Comparison of ENCODE assay signal across 8 cellular contexts in genomic region chr11:94171693-94172440, GRCh38. TPM values are rescaled to one million over a fixed set of nuclear protein-coding genes. Genes with fewer than 3 reads are reported as not detected.
DNase-seq lines count a peak whose midpoint lies in the region; ATAC-seq and TF ChIP-seq lines count a peak whose summit lies in the region.

No MANE protein-coding gene starts in this region.

- peak; percentile 46 for TF ChIP-seq CTCF in Calu3 (IDR thresholded peaks at IDR 0.05; ENCODE audit: unreplicated experiment)

- no peaks in the 10 kb centered on the region for H3K4me1 Mint-ChIP-seq in Calu3 (ENCODE audit: low read depth, unreplicated experiment)
- peaks cover 1% of the 10 kb centered on the region for H3K4me1 Mint-ChIP-seq in activated CD4-positive, alpha-beta memory T cell treated with anti-CD3 and anti-CD28 coated beads, Interleukin-2, amount 10 ng/mL, durations not matched to agents 7 days and 5 days
- H3K4me1 Mint-ChIP-seq in CD4-positive, alpha-beta memory T cell = peaks cover 17 to 38% (median 33%) of the 10 kb centered on the region in 4 donors

- ATAC-seq in GM19452 (IDR thresholded peaks at IDR 0.05; ENCODE audit: unreplicated experiment) = peak; percentile 57

- no peaks in the 10 kb centered on the region for H3K9me3 Mint-ChIP-seq in Calu3 (ENCODE audit: low read depth, unreplicated experiment)
- H3K9me3 Mint-ChIP-seq in activated CD4-positive, alpha-beta memory T cell treated with anti-CD3 and anti-CD28 coated beads, Interleukin-2, amount 10 ng/mL, durations not matched to agents 7 days and 5 days = no peaks in the 10 kb centered on the region
- peaks cover 0 to 1% (median 0%) of the 10 kb centered on the region in 8 donors for H3K9me3 Mint-ChIP-seq in CD4-positive, alpha-beta memory T cell

- intact Hi-C loops in Calu3 (cut with micrococcal nuclease; ENCODE audit: unreplicated experiment) = no loop called here
- intact Hi-C loops in CD4-positive, alpha-beta memory T cell (cut with micrococcal nuclease) = no loop called here

- no peak overlapping the region for H3K4me3 Mint-ChIP-seq in Calu3 (ENCODE audit: low read depth, unreplicated experiment)
- H3K4me3 Mint-ChIP-seq in activated CD4-positive, alpha-beta memory T cell treated with anti-CD3 and anti-CD28 coated beads, Interleukin-2, amount 10 ng/mL, durations not matched to agents 7 days and 5 days = no peak overlapping the region
- peak overlapping the region in 1 of 8 donors; percentile 49 for H3K4me3 Mint-ChIP-seq in CD4-positive, alpha-beta memory T cell

- POLR2A ChIA-PET in activated CD4-positive, alpha-beta memory T cell treated with anti-CD3 and anti-CD28 coated beads, Interleukin-2, amount 10 ng/mL, durations not matched to agents 7 days and 5 days (lab: Charles Lee) = no interaction called here
- POLR2A ChIA-PET in CD4-positive, alpha-beta memory T cell (lab: Charles Lee; ENCODE audit: partially characterized antibody) = no interaction called here

- no peaks in the 10 kb centered on the region for H3K9me3 ChIP-seq in CD4-positive, alpha-beta memory T cell (ENCODE audit: control insufficient read depth in 1 of 2, low read length in 2 of 2)

- no peak overlapping the region for H3K27ac Mint-ChIP-seq in Calu3 (ENCODE audit: unreplicated experiment)
- no peak overlapping the region for H3K27ac Mint-ChIP-seq in activated CD4-positive, alpha-beta memory T cell treated with anti-CD3 and anti-CD28 coated beads, Interleukin-2, amount 10 ng/mL, durations not matched to agents 7 days and 5 days
- peak overlapping the region in 3 of 7 donors; percentile 19 to 73 (median 66) for H3K27ac Mint-ChIP-seq in CD4-positive, alpha-beta memory T cell

- H3K36me3 ChIP-seq in CD4-positive, alpha-beta memory T cell (ENCODE audit: insufficient read depth, low read length) = no peaks in the 10 kb centered on the region

- no TSS peak for BruUV-seq in Calu3 (replicated peaks; lab: Mats Ljungman, UMichigan)

- H3K27ac ChIP-seq in CD4-positive, alpha-beta memory T cell (ENCODE audit: low read depth, low read length) = no peak overlapping the region

- DNase-seq in Calu3 (peak; percentile 30), M059J (ENCODE audit: low read depth) (peak; percentile 56), germinal center (ENCODE audit: low spot score) (peak; percentile 50), cortex of kidney (lab: John Stamatoyannopoulos, UW) (no peak)
- peak; percentile 42 for DNase-seq in activated CD4-positive, alpha-beta memory T cell treated with anti-CD3 and anti-CD28 coated beads, Interleukin-2, amount 10 ng/mL, durations not matched to agents 7 days and 5 days
- peak; percentile 50 for DNase-seq in stimulated activated CD4-positive, alpha-beta T cell treated with anti-CD3 and anti-CD28 coated beads, Interleukin-15, amount 100 ng/mL, for 24 hours
- no peak for DNase-seq in CD4-positive, alpha-beta memory T cell

- H3K27me3 ChIP-seq in CD4-positive, alpha-beta memory T cell (ENCODE audit: insufficient read depth, low read length) = no peaks in the 10 kb centered on the region

- no peaks in the 10 kb centered on the region for H3K36me3 Mint-ChIP-seq in Calu3 (ENCODE audit: insufficient read depth, unreplicated experiment)
- H3K36me3 Mint-ChIP-seq in activated CD4-positive, alpha-beta memory T cell treated with anti-CD3 and anti-CD28 coated beads, Interleukin-2, amount 10 ng/mL, durations not matched to agents 7 days and 5 days (ENCODE audit: low read depth) = no peaks in the 10 kb centered on the region
- H3K36me3 Mint-ChIP-seq in CD4-positive, alpha-beta memory T cell = peaks cover 10 to 30% of the 10 kb centered on the region in 2 donors

- H3K4me3 ChIP-seq in CD4-positive, alpha-beta memory T cell (ENCODE audit: low read length in 2 of 2) = no peak overlapping the region

- no peaks in the 10 kb centered on the region for H3K27me3 Mint-ChIP-seq in Calu3 (ENCODE audit: unreplicated experiment)
- H3K27me3 Mint-ChIP-seq in activated CD4-positive, alpha-beta memory T cell treated with anti-CD3 and anti-CD28 coated beads, Interleukin-2, amount 10 ng/mL, durations not matched to agents 7 days and 5 days = no peaks in the 10 kb centered on the region
- no peaks in the 10 kb centered on the region for H3K27me3 Mint-ChIP-seq in CD4-positive, alpha-beta memory T cell

- no peaks in the 10 kb centered on the region for H3K4me1 ChIP-seq in CD4-positive, alpha-beta memory T cell (ENCODE audit: insufficient read depth, low read length)

- CTCF ChIA-PET in Calu3 (lab: Charles Lee) = no interaction called here
- CTCF ChIA-PET in activated CD4-positive, alpha-beta memory T cell treated with anti-CD3 and anti-CD28 coated beads, Interleukin-2, amount 10 ng/mL, durations not matched to agents 7 days and 5 days (lab: Charles Lee) = interaction anchor here (0.6 to 2.3 kb wide), 11 partner anchors 10 to 333 kb away, joined by 3 to 6 read pairs (median 3); partner anchors contain the start of gene PANX1
- CTCF ChIA-PET in CD4-positive, alpha-beta memory T cell (lab: Charles Lee; ENCODE audit: partially characterized antibody) = interaction anchor here (0.7 to 1.6 kb wide), 7 partner anchors 10 to 333 kb away, joined by 3 to 8 read pairs (median 3); partner anchors contain the start of gene PANX1

RNA-seq across cellular contexts. Expression of gene PANX1, which starts 43.2 kb away (rescaled TPM):
- total RNA-seq in Calu3 (2022) = 18.6 and 20.2 TPM in 2 replicates
- total RNA-seq in M059J (2014; rRNA removed; shearing (Covaris generic)) = 47.8 and 49.8 TPM in 2 replicates
- total RNA-seq in activated CD4-positive, alpha-beta memory T cell treated with anti-CD3 and anti-CD28 coated beads, Interleukin-2, amount 10 ng/mL, durations not matched to agents 7 days and 5 days = 10 to 100 TPM; 13.7 to 13.9 TPM
- 1 to 10 TPM; 7.6 to 8.3 TPM for total RNA-seq in CD4-positive, alpha-beta memory T cell
- 1 to 10 TPM; 9.1 to 9.5 TPM for polyA plus RNA-seq in CD4-positive, alpha-beta memory T cell

Comparison
In these comparisons a context has a peak if more than half of its experiments do, and no peak if none do; other contexts are left out.
1. DNase-seq: peak in Calu3 (single experiment), M059J (single experiment), activated CD4-positive, alpha-beta memory T cell treated with anti-CD3 and anti-CD28 coated beads, Interleukin-2, amount 10 ng/mL, durations not matched to agents 7 days and 5 days (single experiment), germinal center (single experiment) and stimulated activated CD4-positive, alpha-beta T cell treated with anti-CD3 and anti-CD28 coated beads, Interleukin-15, amount 100 ng/mL, for 24 hours (single experiment); none in cortex of kidney (single experiment) and CD4-positive, alpha-beta memory T cell (0 of 5).